26 cellular contexts compared by ENCODE assay signal in the genomic region with DNA sequence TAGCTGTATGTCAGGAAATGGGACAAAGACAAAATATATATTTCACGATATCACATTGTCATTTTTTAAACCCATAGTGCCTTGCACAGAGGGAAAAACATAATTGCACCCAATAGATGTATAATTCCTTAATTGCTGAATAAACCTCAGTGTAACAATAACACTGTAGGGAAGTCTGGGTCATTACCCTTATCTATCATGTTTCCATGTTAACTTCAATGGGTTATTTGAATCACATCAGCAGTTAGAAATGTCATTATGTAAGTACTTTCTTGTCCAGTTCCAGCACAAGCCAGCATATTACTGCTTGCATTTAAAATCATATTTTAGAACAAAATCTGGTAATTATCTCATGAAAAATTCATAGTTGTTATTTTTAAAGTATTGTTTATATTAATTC.
A peak's percentile ranks its signal among the peaks of the same experiment; 100 is the strongest.
DNase-seq lines count a peak whose midpoint lies in the region; ATAC-seq, FAIRE-seq and TF ChIP-seq lines count a peak whose summit lies in the region.
"Had no signal": no experiment of that assay in that cellular context is flagged by ENCODE, and none has a peak within 500 bp of the region (broad histone marks: within the 10 kb centered on the region; RNA-seq: fewer than 3 reads in every experiment).

No MANE protein-coding gene starts in this region.

- no peak overlapping the region for H2AK5ac ChIP-seq in mesenchymal stem cell (ENCODE audit: low read length, severe bottlenecking)

- no peak for TF ChIP-seq CTCF in liver (IDR thresholded peaks at IDR 0.05; ENCODE audit: low read depth, low read length, missing input control)
- no peak for TF ChIP-seq CTCF in HepG2 (CRISPR knock-in tag; IDR thresholded peaks at IDR 0.05)

- intact Hi-C loops in HepG2 (cut with micrococcal nuclease; ENCODE audit: unreplicated experiment), result no loop called here

- no peaks in the 10 kb centered on the region for H4K20me1 ChIP-seq in HepG2 (ENCODE audit: insufficient read depth, low read length)
- H4K20me1 ChIP-seq: BLaER1 had no signal

- no peak overlapping the region for H2BK120ac ChIP-seq in mesenchymal stem cell (ENCODE audit: low read depth, low read length)

- 75% methylated on average over 1 of the region's 1 CpG for WGBS in liver
- 0% methylated on average over 1 of the region's 1 CpG for WGBS in HepG2 (ENCODE audit: low lambda C conversion rate)
- no CpG with 5 or more reads among the region's 1 CpG for WGBS in mesenchymal stem cell

- H2BK12ac ChIP-seq in mesenchymal stem cell (ENCODE audit: low read length in 2 of 2), result no peak overlapping the region

- no peaks in the 10 kb centered on the region for H3K4me1 ChIP-seq in liver (ENCODE audit: control insufficient read depth in 4 of 4, insufficient read depth in 4 of 4, low read length in 3 of 4)
- H3K4me1 ChIP-seq in HepG2 (ENCODE audit: insufficient read depth, low read length), result no peaks in the 10 kb centered on the region
- peaks cover 2% of the 10 kb centered on the region for H3K4me1 ChIP-seq in mesenchymal stem cell (ENCODE audit: control insufficient read depth, insufficient read depth, low read depth, low read length)
- H3K4me1 ChIP-seq: BLaER1, Caco-2 had no signal

- H3K4me3 ChIP-seq in liver (ENCODE audit: low read depth in 1 of 3, low read length in 3 of 3), result no peak overlapping the region
- H3K4me3 ChIP-seq in HepG2 (replicated peaks in 1 of 3; ENCODE audit: insufficient read depth in 1 of 3, low read depth in 2 of 3, low read length in 3 of 3), result no peak overlapping the region
- H3K4me3 ChIP-seq in SK-N-MC, result no peak overlapping the region
- no peak overlapping the region for H3K4me3 ChIP-seq in mesenchymal stem cell (ENCODE audit: insufficient read depth in 1 of 2, low read depth in 1 of 2, low read length in 2 of 2)
- H3K4me3 ChIP-seq: BLaER1, GM23248, K562 had no signal

- CTCF ChIA-PET in HepG2 (lab: Yijun Ruan, JAX; ENCODE audit: low intra/inter-chr PET ratio, low total read pairs), result no interaction called here

- TF ChIP-seq POLR2A in HepG2 (IDR thresholded peaks at IDR 0.05; ENCODE audit: insufficient read depth in 1 of 2, low read depth in 2 of 2, low read length in 2 of 2), result no peak

- no peak overlapping the region for H3K4ac ChIP-seq in mesenchymal stem cell (ENCODE audit: low read depth in 1 of 2, low read length in 2 of 2)

- H2BK5ac ChIP-seq in mesenchymal stem cell (ENCODE audit: low read depth, low read length, poor library complexity, severe bottlenecking), result no peak overlapping the region

- H2BK15ac ChIP-seq in mesenchymal stem cell (ENCODE audit: low read depth, poor library complexity, severe bottlenecking), result no peak overlapping the region

- no peak overlapping the region for H3K27ac ChIP-seq in liver (ENCODE audit: low read depth in 1 of 2, low read length in 2 of 2)
- H3K27ac ChIP-seq in HepG2 (ENCODE audit: extremely low read length, insufficient read depth, low read length), result no peak overlapping the region
- peak overlapping the region; percentile 78 for H3K27ac ChIP-seq in SK-N-MC
- H3K27ac ChIP-seq in mesenchymal stem cell (ENCODE audit: low read length, poor library complexity, severe bottlenecking), result no peak overlapping the region
- H3K27ac ChIP-seq: BLaER1, GM23248 had no signal

- TF ChIP-seq RAD21 in liver (IDR thresholded peaks at IDR 0.05), result no peak
- TF ChIP-seq RAD21 in HepG2 (CRISPR knock-in tag; IDR thresholded peaks at IDR 0.05), result no peak

- DNase-seq in HepG2 (ENCODE audit: low spot score) (no peak), SK-N-MC (ENCODE audit: low read depth, low spot score) (no peak), mesenchymal stem cell (no peak)
- DNase-seq in stimulated activated CD4-positive, alpha-beta T cell treated with anti-CD3 and anti-CD28 coated beads, Interleukin-2, amount 100 ng/mL, for 48 hours, result no peak
- no peak for DNase-seq in activated CD4-positive, CD25-positive, alpha-beta regulatory T cell treated with anti-CD3 and anti-CD28 coated beads, Interleukin-2, amount 50 U/mL, for 72 hours
- DNase-seq: ACHN; Caco-2; CD4-positive, alpha-beta T cell; H9; HFFc6; MM.1S; NCI-H1048; NCI-H1417 treated with DMSO at 0.1 percent for 48 hours; NCI-H2029 treated with DMSO at 0.1 percent for 48 hours; NCI-H2171 treated with DMSO at 0.1 percent for 48 hours; NCI-H446; NCI-H526 treated with DMSO at 0.1 percent for 48 hours had no signal

- H3K23ac ChIP-seq in mesenchymal stem cell (ENCODE audit: low read length in 2 of 2), result no peak overlapping the region

- no peak overlapping the region for H3K14ac ChIP-seq in mesenchymal stem cell (ENCODE audit: low read length in 2 of 2)

- H3K9me3 ChIP-seq in liver (ENCODE audit: control insufficient read depth in 4 of 4, low read length in 3 of 4), result no peaks in the 10 kb centered on the region
- H3K9me3 ChIP-seq in HepG2 (ENCODE audit: low read length), result no peaks in the 10 kb centered on the region
- H3K9me3 ChIP-seq in SK-N-MC (ENCODE audit: low read depth, low read length), result no peaks in the 10 kb centered on the region
- no peaks in the 10 kb centered on the region for H3K9me3 ChIP-seq in mesenchymal stem cell (ENCODE audit: control insufficient read depth, low read length)
- H3K9me3 ChIP-seq: BLaER1, Caco-2 had no signal

- H2AFZ ChIP-seq in HepG2 (ENCODE audit: low read length), result no peak overlapping the region
- H2AFZ ChIP-seq in mesenchymal stem cell (ENCODE audit: low read depth, low read length), result no peak overlapping the region
- H2AFZ ChIP-seq: GM23248 had no signal

- H3K4me2 ChIP-seq in HepG2 (ENCODE audit: low read depth, low read length), result no peak overlapping the region
- no peak overlapping the region for H3K4me2 ChIP-seq in mesenchymal stem cell (ENCODE audit: low read length, poor library complexity, severe bottlenecking)
- H3K4me2 ChIP-seq: BLaER1 had no signal

- no peak overlapping the region for H4K91ac ChIP-seq in mesenchymal stem cell (ENCODE audit: low read length)

- H3K27me3 ChIP-seq in liver (ENCODE audit: control insufficient read depth in 4 of 4, insufficient read depth in 4 of 4, low read length in 3 of 4) (no peaks in the 10 kb centered on the region), HepG2 (ENCODE audit: control insufficient read depth in 1 of 2, insufficient read depth in 2 of 2, low read length in 2 of 2) (no peaks in the 10 kb centered on the region), mesenchymal stem cell (ENCODE audit: control insufficient read depth in 1 of 2, insufficient read depth in 1 of 2, low read length in 2 of 2) (no peaks in the 10 kb centered on the region)
- H3K27me3 ChIP-seq: BLaER1 had no signal

- no peak overlapping the region for H4K8ac ChIP-seq in mesenchymal stem cell (ENCODE audit: low read length)

- no peak overlapping the region for H3K18ac ChIP-seq in mesenchymal stem cell (ENCODE audit: low read depth in 1 of 2, low read length in 2 of 2)

- in situ Hi-C loops in HepG2 (cut with HindIII; ENCODE audit: extremely low pct_ligation_motif_present, low pct_unique_long_range_greater_than_20kb), result no loop called here

- POLR2A ChIA-PET in HepG2 (lab: Yijun Ruan, JAX), result no interaction called here

- H3K36me3 ChIP-seq in liver (ENCODE audit: control insufficient read depth in 4 of 4, insufficient read depth in 3 of 4, low read depth in 1 of 4, low read length in 3 of 4), result no peaks in the 10 kb centered on the region
- no peaks in the 10 kb centered on the region for H3K36me3 ChIP-seq in HepG2 (replicated peaks in 1 of 2; ENCODE audit: control insufficient read depth in 1 of 2, insufficient read depth in 2 of 2, low read length in 2 of 2)
- peaks cover 16% of the 10 kb centered on the region; the same call in 1 of the 2 replicates for H3K36me3 ChIP-seq in SK-N-MC (ENCODE audit: insufficient read depth, low read length)
- peaks cover 0 to 6% of the 10 kb centered on the region in 2 experiments for H3K36me3 ChIP-seq in mesenchymal stem cell (ENCODE audit: control insufficient read depth in 1 of 2, insufficient read depth in 2 of 2, low read depth in 1 of 2, low read length in 2 of 2)
- H3K36me3 ChIP-seq: BLaER1 had no signal

- no peak for FAIRE-seq in HepG2 (lab: Jason Lieb, UNC)
- FAIRE-seq: G401.6, GM12892, GM18507, K562 had no signal

- H3K9ac ChIP-seq in liver (ENCODE audit: low read depth in 1 of 2, low read length in 2 of 2), result no peak overlapping the region
- H3K9ac ChIP-seq in HepG2 (ENCODE audit: insufficient read depth, low read depth, low read length), result no peak overlapping the region
- H3K9ac ChIP-seq in SK-N-MC (ENCODE audit: insufficient read length), result no peak overlapping the region
- peak overlapping the region; percentile 62 for H3K9ac ChIP-seq in mesenchymal stem cell (ENCODE audit: low read length)
- H3K9ac ChIP-seq: BLaER1, GM23248 had no signal

- ATAC-seq in HepG2 (no peak), GM18498 (IDR thresholded peaks at IDR 0.05; ENCODE audit: unreplicated experiment) (no peak)
- ATAC-seq: K562, Panc1 had no signal

- no peaks in the 10 kb centered on the region for H3K79me2 ChIP-seq in HepG2 (ENCODE audit: insufficient read depth, low read length)

- TF ChIP-seq EP300 in HepG2 (IDR thresholded peaks at IDR 0.05; ENCODE audit: low read depth in 2 of 2, low read length in 2 of 2) (no peak), HepG2 (CRISPR knock-in tag; IDR thresholded peaks at IDR 0.05; ENCODE audit: borderline replicate concordance) (no peak)

- peaks cover 2% of the 10 kb centered on the region for H3K79me1 ChIP-seq in mesenchymal stem cell (replicated peaks; ENCODE audit: low read length, poor library complexity, severe bottlenecking)

- no TSS peak for BruUV-seq in HepG2 (replicated peaks; lab: Mats Ljungman, UMichigan)

TF ChIP-seq in liver, 16 proteins besides CTCF, POLR2A, EP300 and RAD21:
- TF ChIP-seq FOXA1 (IDR thresholded peaks at IDR 0.05) (no peak), RXRA (IDR thresholded peaks at IDR 0.05) (peak; percentile 13 to 19)

TF ChIP-seq in HepG2, 621 proteins besides CTCF, POLR2A, EP300 and RAD21 (continues in another document):
- no peak for TF ChIP-seq MAF1 (CRISPR knock-in tag; IDR thresholded peaks at IDR 0.05; ENCODE audit: borderline replicate concordance)
- no peak for TF ChIP-seq TCF7 (IDR thresholded peaks at IDR 0.05; ENCODE audit: low read depth)
- TF ChIP-seq ZNF138 (CRISPR knock-in tag; IDR thresholded peaks at IDR 0.05; ENCODE audit: low read depth), result no peak
- TF ChIP-seq NR2C2 (CRISPR knock-in tag; IDR thresholded peaks at IDR 0.05; ENCODE audit: borderline replicate concordance), result no peak
- TF ChIP-seq SYNCRIP (IDR thresholded peaks at IDR 0.05; ENCODE audit: insufficient read depth, low read depth, low read length), result no peak
- TF ChIP-seq, protein P1, sequence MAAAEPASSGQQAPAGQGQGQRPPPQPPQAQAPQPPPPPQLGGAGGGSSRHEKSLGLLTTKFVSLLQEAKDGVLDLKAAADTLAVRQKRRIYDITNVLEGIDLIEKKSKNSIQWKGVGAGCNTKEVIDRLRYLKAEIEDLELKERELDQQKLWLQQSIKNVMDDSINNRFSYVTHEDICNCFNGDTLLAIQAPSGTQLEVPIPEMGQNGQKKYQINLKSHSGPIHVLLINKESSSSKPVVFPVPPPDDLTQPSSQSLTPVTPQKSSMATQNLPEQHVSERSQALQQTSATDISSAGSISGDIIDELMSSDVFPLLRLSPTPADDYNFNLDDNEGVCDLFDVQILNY (CRISPR knock-in tag; conservative IDR thresholded peaks at IDR 0.05), result no peak
- TF ChIP-seq ZNF441 (CRISPR knock-in tag; IDR thresholded peaks at IDR 0.05; ENCODE audit: borderline replicate concordance), result no peak
- no peak for TF ChIP-seq TBX2 (CRISPR knock-in tag; IDR thresholded peaks at IDR 0.05; ENCODE audit: borderline replicate concordance)
